Comparison of ENCODE assay signal across 2 cellular contexts in the genomic region with DNA sequence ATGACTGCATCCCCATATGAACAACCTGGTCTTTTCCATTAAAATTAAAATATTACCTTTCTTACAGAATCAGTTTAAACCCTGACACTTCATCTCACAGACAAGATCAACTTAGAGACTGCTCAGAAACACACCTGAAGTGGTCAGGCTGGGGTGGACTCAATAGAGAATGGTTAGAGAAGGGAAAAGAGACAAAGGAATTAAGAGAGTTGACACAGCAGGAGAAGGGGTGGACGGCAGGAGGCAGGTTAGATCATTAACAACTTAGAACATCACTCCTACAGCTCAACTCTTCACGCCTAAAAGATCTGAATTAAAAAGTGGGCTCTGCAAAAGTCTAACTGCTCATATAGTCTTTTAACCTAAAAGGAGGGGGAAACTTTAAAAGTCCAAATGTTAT.
TF ChIP-seq lines count a peak whose summit lies in the region.

No MANE protein-coding gene starts in this region.

TF ChIP-seq in GM23338, 12 proteins besides CTCF, POLR2A, EP300 and RAD21 (continued from another document):
- no peak for TF ChIP-seq ZNF462 (CRISPR knock-in tag; IDR thresholded peaks at IDR 0.05)
- no peak for TF ChIP-seq JUNB (IDR thresholded peaks at IDR 0.05; ENCODE audit: unreplicated experiment)
- TF ChIP-seq CREB1 (CRISPR knock-in tag; IDR thresholded peaks at IDR 0.05; ENCODE audit: low read depth), result no peak
- 0 out of 2 replicates have a peak, but pooled peaks have one; percentile 26 for TF ChIP-seq POLR2AphosphoS5 (IDR thresholded peaks at IDR 0.05; ENCODE audit: low read depth)

TF ChIP-seq in WTC11, 78 proteins besides CTCF, POLR2A, EP300 and RAD21 (continued from another document):
- TF ChIP-seq, protein P1, sequence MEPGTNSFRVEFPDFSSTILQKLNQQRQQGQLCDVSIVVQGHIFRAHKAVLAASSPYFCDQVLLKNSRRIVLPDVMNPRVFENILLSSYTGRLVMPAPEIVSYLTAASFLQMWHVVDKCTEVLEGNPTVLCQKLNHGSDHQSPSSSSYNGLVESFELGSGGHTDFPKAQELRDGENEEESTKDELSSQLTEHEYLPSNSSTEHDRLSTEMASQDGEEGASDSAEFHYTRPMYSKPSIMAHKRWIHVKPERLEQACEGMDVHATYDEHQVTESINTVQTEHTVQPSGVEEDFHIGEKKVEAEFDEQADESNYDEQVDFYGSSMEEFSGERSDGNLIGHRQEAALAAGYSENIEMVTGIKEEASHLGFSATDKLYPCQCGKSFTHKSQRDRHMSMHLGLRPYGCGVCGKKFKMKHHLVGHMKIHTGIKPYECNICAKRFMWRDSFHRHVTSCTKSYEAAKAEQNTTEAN (CRISPR knock-in tag; IDR thresholded peaks at IDR 0.05), result no peak
- TF ChIP-seq PRRX2 (CRISPR knock-in tag; IDR thresholded peaks at IDR 0.05), result no peak
- TF ChIP-seq, protein P2, sequence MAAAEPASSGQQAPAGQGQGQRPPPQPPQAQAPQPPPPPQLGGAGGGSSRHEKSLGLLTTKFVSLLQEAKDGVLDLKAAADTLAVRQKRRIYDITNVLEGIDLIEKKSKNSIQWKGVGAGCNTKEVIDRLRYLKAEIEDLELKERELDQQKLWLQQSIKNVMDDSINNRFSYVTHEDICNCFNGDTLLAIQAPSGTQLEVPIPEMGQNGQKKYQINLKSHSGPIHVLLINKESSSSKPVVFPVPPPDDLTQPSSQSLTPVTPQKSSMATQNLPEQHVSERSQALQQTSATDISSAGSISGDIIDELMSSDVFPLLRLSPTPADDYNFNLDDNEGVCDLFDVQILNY (CRISPR knock-in tag; IDR thresholded peaks at IDR 0.05), result no peak
